In the genomic region with DNA sequence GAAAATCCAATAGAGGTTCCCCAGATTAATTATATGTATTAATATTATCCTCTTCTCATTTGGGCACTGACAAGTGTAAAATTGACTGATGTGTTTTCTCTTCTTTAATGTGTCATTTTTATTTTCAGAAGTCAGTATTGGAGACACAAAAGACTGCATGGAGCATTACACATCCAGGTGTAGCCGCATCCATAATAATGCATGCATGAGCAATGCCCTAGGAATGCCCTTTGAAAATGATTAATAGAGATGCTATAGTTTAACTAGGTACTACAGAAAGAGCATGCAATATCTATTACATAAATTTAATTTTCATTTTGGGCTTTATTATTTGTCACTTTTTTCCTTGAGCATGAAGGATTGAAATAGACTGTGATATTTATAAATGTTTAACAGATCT, we compare ENCODE assay signal across 24 cellular contexts.
"Had no signal": no experiment of that assay in that cellular context is flagged by ENCODE, and none has a peak within 500 bp of the region (broad histone marks: within the 10 kb centered on the region; RNA-seq: fewer than 3 reads in every experiment).

No MANE protein-coding gene starts in this region.

- H3K9me3 Mint-ChIP-seq: brain had no signal

- DNase-seq: activated CD4-positive, alpha-beta T cell treated with anti-CD3 and anti-CD28 coated beads for 48 hours; activated CD4-positive, alpha-beta T cell treated with anti-CD3 and anti-CD28 coated beads, Interleukin-2, amount 50 U/mL, for 48 hours; activated CD8-positive, alpha-beta memory T cell treated with anti-CD3 and anti-CD28 coated beads, Interleukin-2, amount 50 U/mL, for 4 hours; activated gamma-delta T cell; activated naive CD4-positive, alpha-beta T cell treated with anti-CD3 and anti-CD28 coated beads, Interleukin-2, amount 10 ng/mL, durations not matched to agents 7 days and 5 days; activated naive CD8-positive, alpha-beta T cell treated with anti-CD3 and anti-CD28 coated beads, Interleukin-2, amount 10 ng/mL, durations not matched to agents 7 days and 5 days; activated T-cell treated with anti-CD3 and anti-CD28 coated beads, Interleukin-2, amount 50 U/mL, for 1 hour; caudate nucleus; cortex of kidney; effector memory CD8-positive, alpha-beta T cell; foreskin fibroblast; heart right ventricle; left ventricle myocardium inferior; mucosa of descending colon; right cardiac atrium; spleen; stimulated activated naive CD4-positive, alpha-beta T cell had no signal

- ATAC-seq: activated CD4-positive, CD25-positive, alpha-beta regulatory T cell treated with anti-CD3 and anti-CD28 coated beads, Interleukin-2, amount 50 U/mL, for 24 hours; effector memory CD8-positive, alpha-beta T cell; esophagus mucosa; heart right ventricle; mucosa of descending colon; natural killer cell treated with Interleukin-12 subunit alpha and Interleukin-12 subunit beta and Interleukin-15 and Interleukin-18, amount 100 ng/mL, for 72 hours; right cardiac atrium had no signal

- H3K4me3 ChIP-seq: ascending aorta, heart right ventricle, left ventricle myocardium inferior, lung, mucosa of descending colon, spleen, tibial nerve had no signal

- H3K27me3 Mint-ChIP-seq: activated naive CD4-positive, alpha-beta T cell treated with anti-CD3 and anti-CD28 coated beads, Interleukin-2, amount 10 ng/mL, durations not matched to agents 7 days and 5 days; activated naive CD8-positive, alpha-beta T cell treated with anti-CD3 and anti-CD28 coated beads, Interleukin-2, amount 10 ng/mL, durations not matched to agents 7 days and 5 days; effector memory CD8-positive, alpha-beta T cell; natural killer cell treated with Interleukin-12 subunit alpha and Interleukin-12 subunit beta and Interleukin-15 and Interleukin-18, amount 100 ng/mL, for 72 hours had no signal

- H3K27me3 ChIP-seq: ascending aorta, heart right ventricle, spleen, tibial nerve had no signal

- H3K36me3 ChIP-seq: ascending aorta, heart right ventricle, left ventricle myocardium inferior, spleen, tibial nerve had no signal

- H3K4me1 Mint-ChIP-seq: activated naive CD4-positive, alpha-beta T cell treated with anti-CD3 and anti-CD28 coated beads, Interleukin-2, amount 10 ng/mL, durations not matched to agents 7 days and 5 days; activated naive CD8-positive, alpha-beta T cell treated with anti-CD3 and anti-CD28 coated beads, Interleukin-2, amount 10 ng/mL, durations not matched to agents 7 days and 5 days; brain had no signal

- H3K27ac ChIP-seq: ascending aorta, heart right ventricle, left ventricle myocardium inferior, spleen, tibial nerve had no signal

- H3K4me1 ChIP-seq: ascending aorta, heart right ventricle, left ventricle myocardium inferior, spleen, tibial nerve had no signal

- H3K9me3 ChIP-seq: ascending aorta, mucosa of descending colon, tibial nerve had no signal

- H3K4me3 Mint-ChIP-seq: activated naive CD4-positive, alpha-beta T cell treated with anti-CD3 and anti-CD28 coated beads, Interleukin-2, amount 10 ng/mL, durations not matched to agents 7 days and 5 days; activated naive CD8-positive, alpha-beta T cell treated with anti-CD3 and anti-CD28 coated beads, Interleukin-2, amount 10 ng/mL, durations not matched to agents 7 days and 5 days; brain; effector memory CD8-positive, alpha-beta T cell; natural killer cell treated with Interleukin-12 subunit alpha and Interleukin-12 subunit beta and Interleukin-15 and Interleukin-18, amount 100 ng/mL, for 72 hours had no signal

- H3K27ac Mint-ChIP-seq: activated naive CD4-positive, alpha-beta T cell treated with anti-CD3 and anti-CD28 coated beads, Interleukin-2, amount 10 ng/mL, durations not matched to agents 7 days and 5 days; activated naive CD8-positive, alpha-beta T cell treated with anti-CD3 and anti-CD28 coated beads, Interleukin-2, amount 10 ng/mL, durations not matched to agents 7 days and 5 days; brain; effector memory CD8-positive, alpha-beta T cell; natural killer cell treated with Interleukin-12 subunit alpha and Interleukin-12 subunit beta and Interleukin-15 and Interleukin-18, amount 100 ng/mL, for 72 hours had no signal

- H3K36me3 Mint-ChIP-seq: activated naive CD4-positive, alpha-beta T cell treated with anti-CD3 and anti-CD28 coated beads, Interleukin-2, amount 10 ng/mL, durations not matched to agents 7 days and 5 days; activated naive CD8-positive, alpha-beta T cell treated with anti-CD3 and anti-CD28 coated beads, Interleukin-2, amount 10 ng/mL, durations not matched to agents 7 days and 5 days; brain had no signal
